Comparison of ENCODE assay signal across 12 cellular contexts in the genomic region with DNA sequence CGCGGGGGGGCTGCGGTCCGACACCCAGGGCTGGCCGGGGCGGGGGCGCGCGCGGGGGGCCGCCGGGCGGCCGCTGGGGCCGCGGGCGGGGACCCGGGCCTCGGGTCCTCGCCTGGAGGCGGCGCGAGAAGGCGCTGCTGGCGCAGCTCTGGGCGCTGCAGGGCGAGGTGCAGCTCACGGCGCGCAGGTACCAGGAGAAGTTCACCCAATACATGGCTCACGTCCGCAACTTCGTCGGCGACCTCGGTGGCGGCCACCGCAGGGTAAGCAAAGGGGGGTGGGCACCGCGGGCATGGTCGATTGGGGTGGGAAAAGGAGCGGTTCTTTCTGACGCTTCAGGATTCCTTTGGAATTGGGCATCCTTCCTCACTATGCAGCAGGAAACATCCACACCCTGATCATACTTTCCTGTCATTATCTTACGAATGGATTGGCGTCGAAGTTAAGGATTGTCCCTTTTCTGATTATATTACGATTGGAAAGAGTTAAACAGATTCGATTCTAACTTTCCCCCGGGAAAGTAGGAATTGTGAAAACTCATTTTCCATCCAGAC. TPM values are rescaled to one million over a fixed set of nuclear protein-coding genes. Genes with fewer than 3 reads are reported as not detected.
DNase-seq lines count a peak whose midpoint lies in the region; ATAC-seq and TF ChIP-seq lines count a peak whose summit lies in the region.
"Had no signal": no experiment of that assay in that cellular context is flagged by ENCODE, and none has a peak within 500 bp of the region (broad histone marks: within the 10 kb centered on the region; RNA-seq: fewer than 3 reads in every experiment).

No MANE protein-coding gene starts in this region.

- H3K4me3 ChIP-seq in coronary artery = peak overlapping the region; percentile 83
- H3K4me3 ChIP-seq in muscle layer of colon (ENCODE audit: low read depth in 1 of 2, low read length in 2 of 2) = peak overlapping the region; percentile 77 to 91
- peak overlapping the region; percentile 6 for H3K4me3 ChIP-seq in thymus (ENCODE audit: low read length)

- TF ChIP-seq CTCF in coronary artery (IDR thresholded peaks at IDR 0.05) = no peak

- H3K27ac ChIP-seq in coronary artery (peak overlapping the region; percentile 69 to 88), muscle layer of colon (ENCODE audit: low read depth, low read length) (peak overlapping the region; percentile 88), thymus (ENCODE audit: low read depth) (no peak overlapping the region)

- ATAC-seq in HG03439 (IDR thresholded peaks at IDR 0.05; ENCODE audit: unreplicated experiment) = no peak
- ATAC-seq in HG03196 (IDR thresholded peaks at IDR 0.05; ENCODE audit: unreplicated experiment) = no peak

- WGBS in thymus = 4% methylated on average over 49 of the region's 49 CpGs

- H3K9me3 ChIP-seq in muscle layer of colon (ENCODE audit: low read length) (no peaks in the 10 kb centered on the region), thymus (ENCODE audit: control insufficient read depth) (no peaks in the 10 kb centered on the region)

- H3K36me3 ChIP-seq in muscle layer of colon (ENCODE audit: insufficient read depth, low read length) (no peaks in the 10 kb centered on the region), thymus (ENCODE audit: control insufficient read depth, insufficient read depth) (no peaks in the 10 kb centered on the region)

- H3K9ac ChIP-seq in muscle layer of colon (ENCODE audit: low read length) = peak overlapping the region; percentile 69

- peak in 2 of 3 experiments; percentile 51 to 71 for DNase-seq in NCI-H1417 (lab: John Stamatoyannopoulos, UW)
- no peak for DNase-seq in NCI-H1417 treated with DMSO at 0.1 percent for 48 hours (lab: John Stamatoyannopoulos, UW)
- no peak for DNase-seq in coronary artery (ENCODE audit: low spot score)
- DNase-seq in NCI-H1436 (lab: John Stamatoyannopoulos, UW) = no peak
- DNase-seq: ACHN; activated effector memory CD4-positive, alpha-beta T cell treated with anti-CD3 and anti-CD28 coated beads, Interleukin-2, amount 50 U/mL, for 16 hours; effector memory CD4-positive, alpha-beta T cell; OCI-M1 had no signal

- H3K4me1 ChIP-seq in muscle layer of colon (ENCODE audit: insufficient read depth, low read length) = peaks cover 33% of the 10 kb centered on the region
- H3K4me1 ChIP-seq in thymus (ENCODE audit: control insufficient read depth, insufficient read depth, low read length) = no peaks in the 10 kb centered on the region

- H3K27me3 ChIP-seq in muscle layer of colon (ENCODE audit: control insufficient read depth in 1 of 2, insufficient read depth in 2 of 2, low read length in 2 of 2) (no peaks in the 10 kb centered on the region), thymus (ENCODE audit: control insufficient read depth, insufficient read depth) (peaks cover 38% of the 10 kb centered on the region)

RNA-seq across cellular contexts. Expression of gene PDZRN4, which starts 0.8 kb away (rescaled TPM):
- 0.48 TPM for polyA plus RNA-seq in thymus

Comparison
In these comparisons a context has a peak if more than half of its experiments do, and no peak if none do; other contexts are left out.
1. DNase-seq: peak in NCI-H1417 (2 of 3); none in NCI-H1417 treated with DMSO at 0.1 percent for 48 hours (single experiment), coronary artery (single experiment) and NCI-H1436 (single experiment).
2. H3K4me3 ChIP-seq: peak in every context shown above with its lines; median percentile 84 in muscle layer of colon; 83 in coronary artery; 6 in thymus.